ENCODE assay signal across 12 cellular contexts in genomic region chr4:158906073-158906472, GRCh38.
DNase-seq lines count a peak whose midpoint lies in the region; ATAC-seq and TF ChIP-seq lines count a peak whose summit lies in the region.
"Had no signal": no experiment of that assay in that cellular context is flagged by ENCODE, and none has a peak within 500 bp of the region (broad histone marks: within the 10 kb centered on the region; RNA-seq: fewer than 3 reads in every experiment).

No MANE protein-coding gene starts in this region.

- peak overlapping the region; percentile 23 for H3K4me3 Mint-ChIP-seq in T-helper 1 cell treated with Interleukin-12 subunit alpha and Interleukin-12 subunit beta and Interleukin-4 antibody, amounts not matched to agents 30 μg/mL and 1 μg/mL, for 36 hours

- peaks cover 10% of the 10 kb centered on the region for H3K9me3 Mint-ChIP-seq in T-helper 1 cell treated with Interleukin-12 subunit alpha and Interleukin-12 subunit beta and Interleukin-4 antibody, amounts not matched to agents 30 μg/mL and 1 μg/mL, for 36 hours

- peak overlapping the region; percentile 72 for H3K27ac Mint-ChIP-seq in T-helper 1 cell treated with Interleukin-12 subunit alpha and Interleukin-12 subunit beta and Interleukin-4 antibody, amounts not matched to agents 30 μg/mL and 1 μg/mL, for 36 hours

- no peaks in the 10 kb centered on the region for H3K9me3 ChIP-seq in colonic mucosa
- H3K9me3 ChIP-seq: prostate gland had no signal

- H3K27ac ChIP-seq in colonic mucosa = no peak overlapping the region
- H3K27ac ChIP-seq: prostate gland had no signal

- intact Hi-C loops in colonic mucosa (cut with DNase I) = no loop called here

- H3K9ac ChIP-seq in colonic mucosa (ENCODE audit: low read depth in 2 of 2, low read length in 2 of 2) = no peak overlapping the region

- no peak for TF ChIP-seq CTCF in GM12864 (IDR thresholded peaks at IDR 0.05; ENCODE audit: low read depth, low read length, missing control alignments)
- no peak for TF ChIP-seq CTCF in colonic mucosa (IDR thresholded peaks at IDR 0.05)

- H3K36me3 Mint-ChIP-seq in T-helper 1 cell treated with Interleukin-12 subunit alpha and Interleukin-12 subunit beta and Interleukin-4 antibody, amounts not matched to agents 30 μg/mL and 1 μg/mL, for 36 hours (ENCODE audit: low read depth) = peaks cover 37% of the 10 kb centered on the region

- H3K36me3 ChIP-seq in colonic mucosa = no peaks in the 10 kb centered on the region
- H3K36me3 ChIP-seq: prostate gland had no signal

- H3K4me1 Mint-ChIP-seq in T-helper 1 cell treated with Interleukin-12 subunit alpha and Interleukin-12 subunit beta and Interleukin-4 antibody, amounts not matched to agents 30 μg/mL and 1 μg/mL, for 36 hours (ENCODE audit: low read depth) = peaks cover 38% of the 10 kb centered on the region

- ATAC-seq in GM19351 (IDR thresholded peaks at IDR 0.05; ENCODE audit: unreplicated experiment) = peak; percentile 62
- peak; percentile 92 for ATAC-seq in HG02870 (IDR thresholded peaks at IDR 0.05; ENCODE audit: unreplicated experiment)
- no peak for ATAC-seq in HG02571 (IDR thresholded peaks at IDR 0.05; ENCODE audit: unreplicated experiment)
- ATAC-seq: HCT116 had no signal

- H3K27me3 Mint-ChIP-seq in T-helper 1 cell treated with Interleukin-12 subunit alpha and Interleukin-12 subunit beta and Interleukin-4 antibody, amounts not matched to agents 30 μg/mL and 1 μg/mL, for 36 hours (ENCODE audit: low read depth) = no peaks in the 10 kb centered on the region

- no peaks in the 10 kb centered on the region for H3K27me3 ChIP-seq in colonic mucosa

- no peaks in the 10 kb centered on the region for H3K4me1 ChIP-seq in colonic mucosa
- H3K4me1 ChIP-seq: prostate gland had no signal

- H3K4me3 ChIP-seq in GM12864 (ENCODE audit: low read depth, low read length) (no peak overlapping the region), colonic mucosa (no peak overlapping the region)
- H3K4me3 ChIP-seq: prostate gland had no signal

- DNase-seq in GM12864 (ENCODE audit: low read depth) (peak; percentile 62), colonic mucosa (no peak), NOMO-1 treated with DMSO at 0.1 percent for 48 hours (lab: John Stamatoyannopoulos, UW; ENCODE audit: unreplicated experiment) (no peak), HPDE6-E6E7 (ENCODE audit: extremely low spot score) (no peak)
- DNase-seq: Caco-2, NCI-H1436 had no signal
